Comparison of ENCODE assay signal across 33 cellular contexts in genomic region chr1:169570172-169570574, GRCh38. TPM values are rescaled to one million over a fixed set of nuclear protein-coding genes. Genes with fewer than 3 reads are reported as not detected.
A peak's percentile ranks its signal among the peaks of the same experiment; 100 is the strongest.
DNase-seq lines count a peak whose midpoint lies in the region; ATAC-seq and TF ChIP-seq lines count a peak whose summit lies in the region.
"Had no signal": no experiment of that assay in that cellular context is flagged by ENCODE, and none has a peak within 500 bp of the region (broad histone marks: within the 10 kb centered on the region; RNA-seq: fewer than 3 reads in every experiment).

No MANE protein-coding gene starts in this region.

- H3K4me1 Mint-ChIP-seq in CD4-positive, CD25-positive, alpha-beta regulatory T cell = peaks cover 22 to 53% (median 39%) of the 10 kb centered on the region in 4 donors
- H3K4me1 Mint-ChIP-seq: brain had no signal

- peaks cover 9% of the 10 kb centered on the region for H3K36me3 ChIP-seq in CD4-positive, CD25-positive, alpha-beta regulatory T cell (ENCODE audit: control insufficient read depth, insufficient read depth, low read length)
- H3K36me3 ChIP-seq in colonic mucosa (no peaks in the 10 kb centered on the region), mucosa of stomach (ENCODE audit: control insufficient read depth, insufficient read depth, low read length) (no peaks in the 10 kb centered on the region), ovary (no peaks in the 10 kb centered on the region)
- H3K36me3 ChIP-seq: adrenal gland; BLaER1 treated with 17β-estradiol and CSF1 and Interleukin-3, amounts not matched to agents 10 nM and 100 nM; gastrocnemius medialis; spleen; vagina had no signal

- no peak overlapping the region for H3K4me3 ChIP-seq in CD4-positive, CD25-positive, alpha-beta regulatory T cell (ENCODE audit: low read depth, low read length)
- no peak overlapping the region for H3K4me3 ChIP-seq in colonic mucosa
- no peak overlapping the region for H3K4me3 ChIP-seq in mucosa of stomach (ENCODE audit: low read length)
- no peak overlapping the region for H3K4me3 ChIP-seq in ovary
- H3K4me3 ChIP-seq: adrenal gland; BLaER1 treated with 17β-estradiol and CSF1 and Interleukin-3, amounts not matched to agents 10 nM and 100 nM; gastrocnemius medialis; spleen; vagina had no signal

- peaks cover 30% of the 10 kb centered on the region for H3K4me1 ChIP-seq in CD4-positive, CD25-positive, alpha-beta regulatory T cell (ENCODE audit: control insufficient read depth, insufficient read depth, low read length, poor library complexity, severe bottlenecking)
- H3K4me1 ChIP-seq in colonic mucosa = no peaks in the 10 kb centered on the region
- peaks cover 66% of the 10 kb centered on the region for H3K4me1 ChIP-seq in mucosa of stomach (ENCODE audit: control insufficient read depth, insufficient read depth, low read length)
- H3K4me1 ChIP-seq in ovary (ENCODE audit: insufficient read depth) = no peaks in the 10 kb centered on the region
- H3K4me1 ChIP-seq: adrenal gland; BLaER1 treated with 17β-estradiol and CSF1 and Interleukin-3, amounts not matched to agents 10 nM and 100 nM; gastrocnemius medialis; spleen; vagina had no signal

- TF ChIP-seq CTCF in colonic mucosa (IDR thresholded peaks at IDR 0.05) = no peak
- no peak for TF ChIP-seq CTCF in ovary (IDR thresholded peaks at IDR 0.05)

- H3K27ac ChIP-seq in CD4-positive, CD25-positive, alpha-beta regulatory T cell (ENCODE audit: insufficient read depth, low read length, poor library complexity, severe bottlenecking) = peak overlapping the region; percentile 7
- no peak overlapping the region for H3K27ac ChIP-seq in colonic mucosa
- H3K27ac ChIP-seq in ovary = no peak overlapping the region
- H3K27ac ChIP-seq: adrenal gland; BLaER1 treated with 17β-estradiol and CSF1 and Interleukin-3, amounts not matched to agents 10 nM and 100 nM; gastrocnemius medialis; spleen; vagina had no signal

- no peaks in the 10 kb centered on the region for H3K9me3 ChIP-seq in CD4-positive, CD25-positive, alpha-beta regulatory T cell (ENCODE audit: control insufficient read depth in 2 of 2, low read length in 2 of 2)
- no peaks in the 10 kb centered on the region for H3K9me3 ChIP-seq in colonic mucosa
- no peaks in the 10 kb centered on the region for H3K9me3 ChIP-seq in mucosa of stomach (ENCODE audit: control insufficient read depth, low read length)
- no peaks in the 10 kb centered on the region for H3K9me3 ChIP-seq in ovary
- H3K9me3 ChIP-seq: adrenal gland; BLaER1 treated with 17β-estradiol and CSF1 and Interleukin-3, amounts not matched to agents 10 nM and 100 nM; gastrocnemius medialis; spleen; vagina had no signal

- peaks cover 19% of the 10 kb centered on the region for H3K36me3 Mint-ChIP-seq in CD4-positive, CD25-positive, alpha-beta regulatory T cell
- H3K36me3 Mint-ChIP-seq: brain had no signal

- WGBS in ovary, 3 donors = 39 to 58% (median 54%) methylated on average over 1 of the region's 1 CpG

- no peak for ATAC-seq in CD4-positive, CD25-positive, alpha-beta regulatory T cell (ENCODE audit: low read depth in 2 of 2)
- no peak for ATAC-seq in HG03108 (IDR thresholded peaks at IDR 0.05; ENCODE audit: unreplicated experiment)
- ATAC-seq: activated CD4-positive, alpha-beta T cell treated with anti-CD3 and anti-CD28 coated beads for 36 hours; activated CD8-positive, alpha-beta T cell treated with anti-CD3 and anti-CD28 coated beads for 36 hours; gastrocnemius medialis; right cardiac atrium had no signal

- intact Hi-C loops in colonic mucosa (cut with DNase I) = no loop called here
- intact Hi-C loops in ovary (cut with DNase I) = no loop called here

- no peak overlapping the region for H3K4me3 Mint-ChIP-seq in CD4-positive, CD25-positive, alpha-beta regulatory T cell
- H3K4me3 Mint-ChIP-seq: activated CD4-positive, alpha-beta T cell treated with anti-CD3 and anti-CD28 coated beads for 36 hours; activated CD8-positive, alpha-beta T cell treated with anti-CD3 and anti-CD28 coated beads for 36 hours; activated naive CD4-positive, alpha-beta T cell treated with anti-CD3 and anti-CD28 coated beads, Interleukin-2, amount 10 ng/mL, durations not matched to agents 7 days and 5 days; brain; stimulated activated naive CD8-positive, alpha-beta T cell treated with anti-CD3 and anti-CD28 coated beads, Interleukin-15, Interleukin-2, amounts not matched to agents 100 ng/mL and 50 ng/mL, for 24 hours; T-helper 2 cell treated with Interferon-gamma antibody and Interleukin-4, amounts not matched to agents 5 μg/mL and 100 μg/mL, for 36 hours had no signal

- TF ChIP-seq POLR2A in ovary (IDR thresholded peaks at IDR 0.05) = no peak

- H3K27ac Mint-ChIP-seq in CD4-positive, CD25-positive, alpha-beta regulatory T cell = no peak overlapping the region
- H3K27ac Mint-ChIP-seq: activated CD4-positive, alpha-beta T cell treated with anti-CD3 and anti-CD28 coated beads for 36 hours; activated CD8-positive, alpha-beta T cell treated with anti-CD3 and anti-CD28 coated beads for 36 hours; activated naive CD4-positive, alpha-beta T cell treated with anti-CD3 and anti-CD28 coated beads, Interleukin-2, amount 10 ng/mL, durations not matched to agents 7 days and 5 days; brain; stimulated activated naive CD8-positive, alpha-beta T cell treated with anti-CD3 and anti-CD28 coated beads, Interleukin-15, Interleukin-2, amounts not matched to agents 100 ng/mL and 50 ng/mL, for 24 hours; T-helper 2 cell treated with Interferon-gamma antibody and Interleukin-4, amounts not matched to agents 5 μg/mL and 100 μg/mL, for 36 hours had no signal

- DNase-seq in CD4-positive, CD25-positive, alpha-beta regulatory T cell = no peak
- DNase-seq in HT-29 (ENCODE audit: low spot score) = peak; percentile 84
- DNase-seq in colonic mucosa = peak; percentile 43
- DNase-seq in amniotic stem cell (lab: John Stamatoyannopoulos, UW) = no peak
- DNase-seq in NCI-H1092 (lab: John Stamatoyannopoulos, UW) = no peak
- no peak for DNase-seq in ovary
- DNase-seq: activated CD4-positive, alpha-beta T cell treated with anti-CD3 and anti-CD28 coated beads for 36 hours; activated CD8-positive, alpha-beta memory T cell treated with anti-CD3 and anti-CD28 coated beads, Interleukin-2, amount 50 U/mL, for 48 hours; activated CD8-positive, alpha-beta T cell treated with anti-CD3 and anti-CD28 coated beads for 36 hours; activated naive CD4-positive, alpha-beta T cell treated with anti-CD3 and anti-CD28 coated beads, Interleukin-2, amount 10 ng/mL, durations not matched to agents 7 days and 5 days; adrenal gland; COR-L47; gastrocnemius medialis; GOT3; mammary epithelial cell; NCI-H1092 treated with DMSO at 0.1 percent for 48 hours; NCI-H187 treated with DMSO at 0.1 percent for 48 hours; posterior cingulate gyrus; right cardiac atrium; SHP77 treated with DMSO at 0.1 percent for 48 hours; spleen; stimulated activated CD4-positive, alpha-beta T cell treated with anti-CD3 and anti-CD28 coated beads, Interleukin-2, amount 100 ng/mL, for 24 hours had no signal

- peaks cover 0 to 2% (median 0%) of the 10 kb centered on the region in 7 donors for H3K9me3 Mint-ChIP-seq in CD4-positive, CD25-positive, alpha-beta regulatory T cell
- H3K9me3 Mint-ChIP-seq: activated CD8-positive, alpha-beta T cell treated with anti-CD3 and anti-CD28 coated beads for 36 hours; activated naive CD4-positive, alpha-beta T cell treated with anti-CD3 and anti-CD28 coated beads, Interleukin-2, amount 10 ng/mL, durations not matched to agents 7 days and 5 days; brain; T-helper 2 cell treated with Interferon-gamma antibody and Interleukin-4, amounts not matched to agents 5 μg/mL and 100 μg/mL, for 36 hours had no signal

- H3K27me3 ChIP-seq in CD4-positive, CD25-positive, alpha-beta regulatory T cell (ENCODE audit: control insufficient read depth, insufficient read depth, low read length) = no peaks in the 10 kb centered on the region
- H3K27me3 ChIP-seq in colonic mucosa = no peaks in the 10 kb centered on the region
- no peaks in the 10 kb centered on the region for H3K27me3 ChIP-seq in mucosa of stomach (ENCODE audit: control insufficient read depth, insufficient read depth, low read length)
- H3K27me3 ChIP-seq in ovary = no peaks in the 10 kb centered on the region
- H3K27me3 ChIP-seq: adrenal gland; BLaER1 treated with 17β-estradiol and CSF1 and Interleukin-3, amounts not matched to agents 10 nM and 100 nM; gastrocnemius medialis; spleen; vagina had no signal

- H3K27me3 Mint-ChIP-seq in CD4-positive, CD25-positive, alpha-beta regulatory T cell = no peaks in the 10 kb centered on the region
- H3K27me3 Mint-ChIP-seq: activated CD4-positive, alpha-beta T cell treated with anti-CD3 and anti-CD28 coated beads for 36 hours; activated CD8-positive, alpha-beta T cell treated with anti-CD3 and anti-CD28 coated beads for 36 hours; activated naive CD4-positive, alpha-beta T cell treated with anti-CD3 and anti-CD28 coated beads, Interleukin-2, amount 10 ng/mL, durations not matched to agents 7 days and 5 days; brain; stimulated activated naive CD8-positive, alpha-beta T cell treated with anti-CD3 and anti-CD28 coated beads, Interleukin-15, Interleukin-2, amounts not matched to agents 100 ng/mL and 50 ng/mL, for 24 hours had no signal

- H3K9ac ChIP-seq in colonic mucosa (ENCODE audit: low read depth in 2 of 2, low read length in 2 of 2) (no peak overlapping the region), mucosa of stomach (ENCODE audit: low read length) (peak overlapping the region; percentile 30)
- H3K9ac ChIP-seq: BLaER1 treated with 17β-estradiol and CSF1 and Interleukin-3, amounts not matched to agents 10 nM and 100 nM had no signal

- no peak for TF ChIP-seq EP300 in ovary (IDR thresholded peaks at IDR 0.05)

RNA-seq across cellular contexts. Expression of gene F5, which starts 16.1 kb away (rescaled TPM):
- total RNA-seq in CD4-positive, CD25-positive, alpha-beta regulatory T cell = 80.6 TPM
- polyA plus RNA-seq in CD4-positive, CD25-positive, alpha-beta regulatory T cell = 10 to 100 TPM; 10.1 to 29.4 (median 17.5) TPM
- total RNA-seq in HT-29 (2014; rRNA removed; shearing (Covaris generic)) = 8.1 and 9.2 TPM in 2 replicates
- total RNA-seq in colonic mucosa = under 1 TPM; 0.24 to 0.54 TPM
- 1 to 10 TPM in 1 of 7 donors, under 1 TPM in 4, not detected in 2; 0.05 to 3.3 (median 0.20) TPM for total RNA-seq in ovary
- under 1 TPM; 0.31 to 0.85 TPM for polyA plus RNA-seq in ovary
- total RNA-seq: Daoy, M059J, mammary epithelial cell had no signal
- polyA plus RNA-seq: AG04450, fibroblast of lung had no signal

RNA-seq across cellular contexts. Expression of gene SELP, which starts 59.8 kb away (rescaled TPM):
- 12.1 TPM for total RNA-seq in CD4-positive, CD25-positive, alpha-beta regulatory T cell
- polyA plus RNA-seq in CD4-positive, CD25-positive, alpha-beta regulatory T cell = 10 to 100 TPM; 15.2 to 25.2 (median 22.5) TPM
- not detected in 2 replicates for total RNA-seq in HT-29 (2014; rRNA removed; shearing (Covaris generic))
- total RNA-seq in colonic mucosa (1 to 10 TPM; 2.6 to 3.3 TPM), ovary (1 to 10 TPM in 6 of 7 donors, under 1 TPM in 1; 0.68 to 8.9 (median 4.0) TPM)
- 10 to 100 TPM in 1 of 2 donors, 1 to 10 TPM in 1; 5.9 to 19.7 TPM for polyA plus RNA-seq in ovary
- total RNA-seq: Daoy, fibroblast of lung, M059J, mammary epithelial cell had no signal
- polyA plus RNA-seq: AG04450, fibroblast of lung, mammary epithelial cell had no signal

Comparison
In these comparisons a context has a peak if more than half of its experiments do, and no peak if none do; other contexts are left out.
1. DNase-seq: peak in HT-29 (single experiment) and colonic mucosa (single experiment); none in CD4-positive, CD25-positive, alpha-beta regulatory T cell (0 of 3), amniotic stem cell (single experiment), NCI-H1092 (single experiment) and ovary (0 of 5).